15 cellular contexts compared by ENCODE assay signal in genomic region chr2:140565756-140566155, GRCh38.
DNase-seq lines count a peak whose midpoint lies in the region; ATAC-seq and TF ChIP-seq lines count a peak whose summit lies in the region.
"Had no signal": no experiment of that assay in that cellular context is flagged by ENCODE, and none has a peak within 500 bp of the region (broad histone marks: within the 10 kb centered on the region; RNA-seq: fewer than 3 reads in every experiment).

No MANE protein-coding gene starts in this region.

- no peaks in the 10 kb centered on the region for H3K4me1 ChIP-seq in GM23338 (ENCODE audit: insufficient read depth)

- H3K79me2 ChIP-seq in GM23338 (replicated peaks; ENCODE audit: insufficient read depth), result no peaks in the 10 kb centered on the region

- no peak overlapping the region for H3K4me3 ChIP-seq in GM23338
- H3K4me3 ChIP-seq: GM23248 had no signal

- H3K9me3 Mint-ChIP-seq in GM23338 (no peaks in the 10 kb centered on the region), WTC11 (no peaks in the 10 kb centered on the region)

- no peaks in the 10 kb centered on the region for H3F3A ChIP-seq in GM23338 (replicated peaks; ENCODE audit: low read depth)

- H3K4me1 Mint-ChIP-seq in GM23338 (no peaks in the 10 kb centered on the region; the same call in 2 of the 3 replicates), WTC11 (no peaks in the 10 kb centered on the region)
- H3K4me1 Mint-ChIP-seq: CD14-positive monocyte had no signal

- no peaks in the 10 kb centered on the region for H3K27me3 ChIP-seq in GM23338 (ENCODE audit: insufficient read depth)

- CTCF ChIA-PET in WTC11 (lab: Charles Lee), result interaction anchor here (0.8 to 1.4 kb wide), 2 partner anchors 17 to 20 kb away, joined by 3 to 5 read pairs; no protein-coding TSS in a partner anchor

- H3K4me2 ChIP-seq in GM23338, result no peak overlapping the region

- H3K27me3 Mint-ChIP-seq in GM23338 (ENCODE audit: insufficient read depth, low read depth, poor library complexity) (no peaks in the 10 kb centered on the region), WTC11 (ENCODE audit: low read depth) (no peaks in the 10 kb centered on the region)

- TF ChIP-seq CTCF in GM23338 (conservative IDR thresholded peaks at IDR 0.05; ENCODE audit: low read depth in 2 of 2), result 0 out of 4 replicates have a peak, but pooled peaks of 1 of the 2 experiments have one; percentile 13
- no peak for TF ChIP-seq CTCF in WTC11 (IDR thresholded peaks at IDR 0.05)

- H3K36me3 ChIP-seq in GM23338 (ENCODE audit: insufficient read depth), result no peaks in the 10 kb centered on the region

- POLR2A ChIA-PET in WTC11 (lab: Charles Lee), result no interaction called here

- DNase-seq in GM23338 (ENCODE audit: low spot score), result peak; percentile 22
- DNase-seq in WTC11 (ENCODE audit: low spot score), result no peak
- peak; percentile 20 for DNase-seq in iPS-NIHi7 (ENCODE audit: extremely low spot score)
- no peak for DNase-seq in NCI-H774 (lab: John Stamatoyannopoulos, UW)
- no peak for DNase-seq in GM19238 (ENCODE audit: insufficient read length, low spot score)
- DNase-seq: CD8-positive, alpha-beta T cell; COR-L47; DMS153; DMS79 treated with DMSO at 0.1 percent for 48 hours; EL; GM23248; HCEC 1CT; HFFc6 had no signal

- H3K9me2 ChIP-seq in GM23338 (ENCODE audit: insufficient read depth), result no peaks in the 10 kb centered on the region

- no peak overlapping the region for H3K27ac Mint-ChIP-seq in GM23338
- no peak overlapping the region for H3K27ac Mint-ChIP-seq in WTC11
- H3K27ac Mint-ChIP-seq: CD14-positive monocyte; CD8-positive, alpha-beta T cell; HFFc6 had no signal

- ATAC-seq in GM23338 (peak; percentile 38; the same call in 2 of the 3 replicates), WTC11 (peak; percentile 86), HG03469 (IDR thresholded peaks at IDR 0.05; ENCODE audit: unreplicated experiment) (no peak)
- ATAC-seq: CD8-positive, alpha-beta T cell had no signal

- H4K20me1 ChIP-seq in GM23338 (replicated peaks; ENCODE audit: insufficient read depth), result no peaks in the 10 kb centered on the region

- no peak overlapping the region for H3K27ac ChIP-seq in GM23338 (ENCODE audit: low read depth)
- H3K27ac ChIP-seq: GM23248 had no signal

- H3K4me3 Mint-ChIP-seq in GM23338 (no peak overlapping the region), WTC11 (no peak overlapping the region)
- H3K4me3 Mint-ChIP-seq: CD14-positive monocyte; CD8-positive, alpha-beta T cell; HFFc6 had no signal

- H3K36me3 Mint-ChIP-seq in GM23338 (ENCODE audit: low read depth) (no peaks in the 10 kb centered on the region), WTC11 (no peaks in the 10 kb centered on the region)
- H3K36me3 Mint-ChIP-seq: CD14-positive monocyte; CD8-positive, alpha-beta T cell had no signal

- H2AFZ ChIP-seq in GM23338, result no peak overlapping the region
- H2AFZ ChIP-seq: GM23248 had no signal

TF ChIP-seq in GM23338, 12 proteins besides CTCF, POLR2A, EP300 and RAD21 (continues in another document):
- TF ChIP-seq ZNF114 (CRISPR knock-in tag; IDR thresholded peaks at IDR 0.05), result no peak
- no peak for TF ChIP-seq NANOG (IDR thresholded peaks at IDR 0.05; ENCODE audit: borderline replicate concordance)
- TF ChIP-seq EZH2 (IDR thresholded peaks at IDR 0.05; ENCODE audit: low read depth, unreplicated experiment), result no peak

TF ChIP-seq in WTC11, 78 proteins besides CTCF, POLR2A, EP300 and RAD21:
- TF ChIP-seq KAT7 (CRISPR knock-in tag; IDR thresholded peaks at IDR 0.05; ENCODE audit: borderline replicate concordance), result no peak
- TF ChIP-seq NFYB (CRISPR knock-in tag; conservative IDR thresholded peaks at IDR 0.05; ENCODE audit: low read depth), result no peak
- TF ChIP-seq ZNF396 (CRISPR knock-in tag; IDR thresholded peaks at IDR 0.05; ENCODE audit: borderline replicate concordance), result no peak
- TF ChIP-seq FOXP1 (CRISPR knock-in tag; IDR thresholded peaks at IDR 0.05; ENCODE audit: borderline replicate concordance), result no peak

Comparison
In these comparisons a context has a peak if more than half of its experiments do, and no peak if none do; other contexts are left out.
1. DNase-seq: peak in GM23338 (single experiment) and iPS-NIHi7 (single experiment); none in WTC11 (single experiment), NCI-H774 (single experiment) and GM19238 (single experiment).